In the genomic region with DNA sequence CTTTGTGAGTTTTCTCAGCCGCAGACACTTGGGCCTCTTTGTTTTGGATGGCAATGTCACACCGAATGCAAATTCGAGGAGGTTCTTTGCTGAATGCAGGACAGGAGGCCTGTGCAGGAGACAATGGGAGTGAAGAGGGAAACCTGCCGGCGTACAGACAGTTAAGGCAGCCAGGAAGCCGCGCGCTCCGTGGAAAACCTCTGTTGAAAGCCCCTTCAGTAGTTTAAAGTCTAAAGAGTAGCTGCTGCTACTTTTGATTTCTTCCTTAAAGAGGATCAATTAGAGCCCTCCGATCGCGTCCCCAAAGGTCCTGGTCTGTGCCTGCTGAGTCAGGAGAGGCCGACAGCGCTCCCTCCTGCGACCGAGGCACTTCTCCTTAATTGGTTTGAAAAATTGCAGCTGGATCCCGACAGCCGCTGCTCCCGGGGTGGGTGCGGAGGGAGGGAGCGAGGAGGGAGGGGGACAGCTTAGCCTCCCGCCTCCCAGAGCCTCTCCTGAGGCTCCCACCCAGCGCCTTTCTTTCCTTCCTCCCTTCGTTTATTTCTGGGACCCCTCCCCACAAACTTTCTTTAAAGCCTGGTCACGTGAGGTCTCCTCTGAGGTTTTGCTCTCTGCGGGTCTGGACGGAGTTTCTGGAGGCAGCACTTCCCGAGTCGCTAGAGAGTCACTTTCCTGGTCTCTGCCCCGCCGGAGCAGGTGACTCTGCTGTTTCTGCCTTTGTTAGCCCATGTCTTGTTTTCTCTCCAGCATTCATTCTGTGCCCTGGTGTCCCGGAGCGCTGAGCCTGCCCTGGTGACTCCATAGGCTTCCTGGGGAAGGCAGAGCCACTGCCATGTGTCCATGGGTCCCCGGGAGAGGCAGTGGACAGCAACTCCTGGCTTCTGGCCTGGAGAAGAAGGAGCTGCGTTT, we compare ENCODE assay signal across 8 cellular contexts. TPM values are rescaled to one million over a fixed set of nuclear protein-coding genes. Genes with fewer than 3 reads are reported as not detected.
DNase-seq lines count a peak whose midpoint lies in the region; ATAC-seq and TF ChIP-seq lines count a peak whose summit lies in the region.

No MANE protein-coding gene starts in this region.

- 3% methylated on average over 32 of the region's 35 CpGs for WGBS in smooth muscle cell (ENCODE audit: low lambda C conversion rate)

- H3K4me1 ChIP-seq in smooth muscle cell (ENCODE audit: low read depth) = peaks cover 12% of the 10 kb centered on the region

- DNase-seq in HCEC 1CT (peak; percentile 23), NCI-H748 treated with DMSO at 0.1 percent for 48 hours (lab: John Stamatoyannopoulos, UW) (peak; percentile 35), choroid plexus epithelial cell (ENCODE audit: low read depth) (peak; percentile 43), kidney tubule cell (ENCODE audit: low spot score) (peak; percentile 43), smooth muscle cell (lab: John Stamatoyannopoulos, UW; ENCODE audit: unreplicated experiment) (peak; percentile 38), RKO (ENCODE audit: low spot score) (no peak)

- H3K79me2 ChIP-seq in smooth muscle cell (ENCODE audit: low read depth) = no peaks in the 10 kb centered on the region

- ATAC-seq in HG03159 (IDR thresholded peaks at IDR 0.05; ENCODE audit: unreplicated experiment) = no peak
- no peak for ATAC-seq in GM18520 (IDR thresholded peaks at IDR 0.05; ENCODE audit: unreplicated experiment)

- H3F3A ChIP-seq in smooth muscle cell (ENCODE audit: low read depth) = no peaks in the 10 kb centered on the region

- H4K20me1 ChIP-seq in smooth muscle cell (ENCODE audit: low read depth) = no peaks in the 10 kb centered on the region

- H3K27me3 ChIP-seq in smooth muscle cell (ENCODE audit: low read depth) = no peaks in the 10 kb centered on the region

- H3K4me2 ChIP-seq in smooth muscle cell = peak overlapping the region; percentile 98

- peak overlapping the region; percentile 99 for H2AFZ ChIP-seq in smooth muscle cell (ENCODE audit: low read depth)

- peak overlapping the region; percentile 65 for H3K4me3 ChIP-seq in choroid plexus epithelial cell (ENCODE audit: low read depth, low read length)
- peak overlapping the region; percentile 76 for H3K4me3 ChIP-seq in smooth muscle cell

- TF ChIP-seq CTCF in choroid plexus epithelial cell (conservative IDR thresholded peaks at IDR 0.05; ENCODE audit: low read depth, low read length) (peak; percentile 37), smooth muscle cell (IDR thresholded peaks at IDR 0.05; ENCODE audit: borderline replicate concordance, insufficient read depth, poor library complexity, severe bottlenecking) (peak; percentile 6)

- H3K27ac ChIP-seq in smooth muscle cell (ENCODE audit: low read depth) = peak overlapping the region; percentile 9

- peak overlapping the region; percentile 70 for H3K9ac ChIP-seq in smooth muscle cell (ENCODE audit: low read depth)

- H3K9me3 ChIP-seq in smooth muscle cell (replicated peaks; ENCODE audit: low read depth) = no peaks in the 10 kb centered on the region

- H3K36me3 ChIP-seq in smooth muscle cell (ENCODE audit: low read depth) = no peaks in the 10 kb centered on the region

RNA-seq across cellular contexts. Expression of a gene that starts 22.3 kb away (rescaled TPM):
- 7.7 and 11.0 TPM in 2 replicates for total RNA-seq in smooth muscle cell
- 6.7 and 9.9 TPM in 2 replicates for polyA plus RNA-seq in smooth muscle cell

RNA-seq across cellular contexts. Expression of a gene that starts 59.0 kb away (rescaled TPM):
- 0.63 and 1.4 TPM in 2 replicates for total RNA-seq in smooth muscle cell
- 1.4 and 1.8 TPM in 2 replicates for polyA plus RNA-seq in smooth muscle cell
